Comparison of ENCODE assay signal across 1 cellular context in genomic region chr9:37229455-37229854, GRCh38.
TF ChIP-seq lines count a peak whose summit lies in the region.

No MANE protein-coding gene starts in this region.

TF ChIP-seq in GM23338, 12 proteins besides CTCF, POLR2A, EP300 and RAD21 (continued from another document):
- no peak for TF ChIP-seq ZNF462 (CRISPR knock-in tag; IDR thresholded peaks at IDR 0.05)
- no peak for TF ChIP-seq NANOG (IDR thresholded peaks at IDR 0.05; ENCODE audit: borderline replicate concordance)
- no peak for TF ChIP-seq ZNF114 (CRISPR knock-in tag; IDR thresholded peaks at IDR 0.05)
- TF ChIP-seq ETS1 (IDR thresholded peaks at IDR 0.05): no peak
